Comparison of ENCODE assay signal across 1 cellular context in the genomic region with DNA sequence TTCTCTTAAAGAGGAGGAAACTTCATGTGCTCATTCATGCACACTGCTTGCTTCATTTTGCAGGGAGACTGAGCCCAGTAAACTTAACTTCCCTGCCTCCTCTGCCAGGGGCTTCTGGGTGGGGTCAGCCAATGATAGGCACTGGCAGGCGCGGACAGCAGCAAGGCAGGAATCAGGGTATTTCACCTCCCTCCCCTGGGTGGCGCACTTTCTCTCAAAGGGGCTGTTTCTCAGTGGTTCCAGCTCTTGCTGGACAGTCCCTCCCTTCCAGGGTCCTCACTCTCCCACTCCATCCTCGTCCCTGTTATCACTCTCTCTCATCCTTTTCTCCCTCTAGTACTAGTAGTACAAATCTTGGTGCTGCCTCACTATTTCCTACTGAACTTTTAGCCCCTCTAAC.
TF ChIP-seq lines count a peak whose summit lies in the region.

No MANE protein-coding gene starts in this region.

TF ChIP-seq in HCT116, 20 proteins besides CTCF, POLR2A, EP300 and RAD21 (continued from another document):
- TF ChIP-seq REST (IDR thresholded peaks at IDR 0.05; ENCODE audit: low read depth) (no peak), SIN3A (IDR thresholded peaks at IDR 0.05; ENCODE audit: low read depth) (no peak), SRF (IDR thresholded peaks at IDR 0.05; ENCODE audit: low read depth) (no peak), CBX3 (IDR thresholded peaks at IDR 0.05; ENCODE audit: low read depth) (no peak), MAX (IDR thresholded peaks at IDR 0.05) (no peak)
